Comparison of ENCODE assay signal across 4 cellular contexts in genomic region chr12:25827141-25827540, GRCh38.
"Had no signal": no experiment of that assay in that cellular context is flagged by ENCODE, and none has a peak within 500 bp of the region (broad histone marks: within the 10 kb centered on the region; RNA-seq: fewer than 3 reads in every experiment).

No MANE protein-coding gene starts in this region.

- H3K27ac ChIP-seq: HL-60 had no signal

- ATAC-seq: HepG2, K562 had no signal

- H3K4me3 ChIP-seq: K562 had no signal

- DNase-seq: KBM-7 had no signal
